ENCODE assay signal across 13 cellular contexts in genomic region chr5:133496631-133497030, GRCh38.
A peak's percentile ranks its signal among the peaks of the same experiment; 100 is the strongest.
DNase-seq lines count a peak whose midpoint lies in the region; ATAC-seq and TF ChIP-seq lines count a peak whose summit lies in the region.
"Had no signal": no experiment of that assay in that cellular context is flagged by ENCODE, and none has a peak within 500 bp of the region (broad histone marks: within the 10 kb centered on the region; RNA-seq: fewer than 3 reads in every experiment).

No MANE protein-coding gene starts in this region.

- H2AK5ac ChIP-seq in mesenchymal stem cell (ENCODE audit: low read length, severe bottlenecking), result no peak overlapping the region

- no peak overlapping the region for H3K4ac ChIP-seq in mesenchymal stem cell (ENCODE audit: low read depth in 1 of 2, low read length in 2 of 2)

- POLR2A ChIA-PET in T-cell (lab: Charles Lee), result no interaction called here

- no peak overlapping the region for H3K9ac ChIP-seq in mesenchymal stem cell (ENCODE audit: low read length)

- H2BK5ac ChIP-seq in mesenchymal stem cell (ENCODE audit: low read depth, low read length, poor library complexity, severe bottlenecking), result no peak overlapping the region

- H3K27ac ChIP-seq in caudate nucleus (ENCODE audit: low read depth, low read length) (peak overlapping the region; percentile 91), mesenchymal stem cell (ENCODE audit: low read length, poor library complexity, severe bottlenecking) (no peak overlapping the region)
- H3K27ac ChIP-seq: A549, C4-2B had no signal

- no peak overlapping the region for H4K91ac ChIP-seq in mesenchymal stem cell (ENCODE audit: low read length)

- no peak overlapping the region for H2BK12ac ChIP-seq in mesenchymal stem cell (ENCODE audit: low read length in 2 of 2)

- H3K9me3 ChIP-seq in mesenchymal stem cell (ENCODE audit: control insufficient read depth, low read length), result no peaks in the 10 kb centered on the region
- H3K9me3 ChIP-seq: A549, BE2C had no signal

- H3K23ac ChIP-seq in mesenchymal stem cell (ENCODE audit: low read length in 2 of 2), result no peak overlapping the region

- no peak overlapping the region for H2BK120ac ChIP-seq in mesenchymal stem cell (ENCODE audit: low read depth, low read length)

- no peak overlapping the region for H3K4me3 Mint-ChIP-seq in activated T-helper 2 cell treated with anti-CD3 and anti-CD28 coated beads, Interferon-gamma antibody, Interleukin-2, Interleukin-4, amounts not matched to agents 10 μg/mL and 5 μg/mL and 100 μg/mL, durations not matched to agents 14 hours and 24 hours and 36 hours (ENCODE audit: low read depth)
- H3K4me3 Mint-ChIP-seq in type B pancreatic cell (no peak overlapping the region), T-cell (no peak overlapping the region)
- no peak overlapping the region for H3K4me3 Mint-ChIP-seq in activated naive CD4-positive, alpha-beta T cell treated with anti-CD3 and anti-CD28 coated beads for 36 hours
- H3K4me3 Mint-ChIP-seq: CD4-positive, alpha-beta memory T cell had no signal

- no peaks in the 10 kb centered on the region for H3K9me3 Mint-ChIP-seq in activated T-helper 2 cell treated with anti-CD3 and anti-CD28 coated beads, Interferon-gamma antibody, Interleukin-2, Interleukin-4, amounts not matched to agents 10 μg/mL and 5 μg/mL and 100 μg/mL, durations not matched to agents 14 hours and 24 hours and 36 hours
- no peaks in the 10 kb centered on the region for H3K9me3 Mint-ChIP-seq in type B pancreatic cell
- H3K9me3 Mint-ChIP-seq in T-cell, result no peaks in the 10 kb centered on the region
- H3K9me3 Mint-ChIP-seq in activated naive CD4-positive, alpha-beta T cell treated with anti-CD3 and anti-CD28 coated beads for 36 hours, result peaks cover 2% of the 10 kb centered on the region

- H2AFZ ChIP-seq in mesenchymal stem cell (ENCODE audit: low read depth, low read length), result no peak overlapping the region

- no peak for DNase-seq in activated T-helper 2 cell treated with anti-CD3 and anti-CD28 coated beads, Interferon-gamma antibody, Interleukin-2, Interleukin-4, amounts not matched to agents 10 μg/mL and 5 μg/mL and 100 μg/mL, durations not matched to agents 14 hours and 24 hours and 36 hours (ENCODE audit: low spot score)
- DNase-seq in caudate nucleus (lab: John Stamatoyannopoulos, UW) (no peak), mesenchymal stem cell (no peak), type B pancreatic cell (ENCODE audit: extremely low spot score, unreplicated experiment) (peak; percentile 45), T-cell (no peak)
- DNase-seq in activated naive CD4-positive, alpha-beta T cell treated with anti-CD3 and anti-CD28 coated beads for 36 hours, result no peak
- DNase-seq: BE2C; CD4-positive, alpha-beta memory T cell; DMS79; H7 had no signal

- H3K36me3 ChIP-seq in mesenchymal stem cell (ENCODE audit: control insufficient read depth in 1 of 2, insufficient read depth in 2 of 2, low read depth in 1 of 2, low read length in 2 of 2), result no peaks in the 10 kb centered on the region
- H3K36me3 ChIP-seq: BE2C had no signal

- no peak for ATAC-seq in T-cell (replicated peaks in 1 of 4)
- ATAC-seq: A549, GM12878 had no signal

- H3K4me1 ChIP-seq in mesenchymal stem cell (ENCODE audit: control insufficient read depth, insufficient read depth, low read depth, low read length), result no peaks in the 10 kb centered on the region
- H3K4me1 ChIP-seq: A549, BE2C had no signal

- H3K4me1 Mint-ChIP-seq in activated T-helper 2 cell treated with anti-CD3 and anti-CD28 coated beads, Interferon-gamma antibody, Interleukin-2, Interleukin-4, amounts not matched to agents 10 μg/mL and 5 μg/mL and 100 μg/mL, durations not matched to agents 14 hours and 24 hours and 36 hours (ENCODE audit: low read depth), result peaks cover 18% of the 10 kb centered on the region
- H3K4me1 Mint-ChIP-seq in type B pancreatic cell (ENCODE audit: unreplicated experiment) (peaks cover 9% of the 10 kb centered on the region), T-cell (no peaks in the 10 kb centered on the region)
- no peaks in the 10 kb centered on the region for H3K4me1 Mint-ChIP-seq in activated naive CD4-positive, alpha-beta T cell treated with anti-CD3 and anti-CD28 coated beads for 36 hours (ENCODE audit: low read depth)
- H3K4me1 Mint-ChIP-seq: CD4-positive, alpha-beta memory T cell had no signal

- CTCF ChIA-PET in T-cell (lab: Charles Lee), result no interaction called here
- CTCF ChIA-PET in activated naive CD4-positive, alpha-beta T cell treated with anti-CD3 and anti-CD28 coated beads for 36 hours (lab: Charles Lee), result no interaction called here

- H3K4me3 ChIP-seq in mesenchymal stem cell (ENCODE audit: insufficient read depth in 1 of 2, low read depth in 1 of 2, low read length in 2 of 2), result no peak overlapping the region
- H3K4me3 ChIP-seq: A549, GM12878 had no signal

- H3K79me1 ChIP-seq in mesenchymal stem cell (replicated peaks; ENCODE audit: low read length, poor library complexity, severe bottlenecking), result no peaks in the 10 kb centered on the region

- H3K18ac ChIP-seq in mesenchymal stem cell (ENCODE audit: low read depth in 1 of 2, low read length in 2 of 2), result no peak overlapping the region

- H2BK15ac ChIP-seq in mesenchymal stem cell (ENCODE audit: low read depth, poor library complexity, severe bottlenecking), result peak overlapping the region; percentile 23

- H3K27ac Mint-ChIP-seq in activated T-helper 2 cell treated with anti-CD3 and anti-CD28 coated beads, Interferon-gamma antibody, Interleukin-2, Interleukin-4, amounts not matched to agents 10 μg/mL and 5 μg/mL and 100 μg/mL, durations not matched to agents 14 hours and 24 hours and 36 hours, result peak overlapping the region; percentile 83
- H3K27ac Mint-ChIP-seq in type B pancreatic cell, result no peak overlapping the region
- no peak overlapping the region for H3K27ac Mint-ChIP-seq in T-cell
- no peak overlapping the region for H3K27ac Mint-ChIP-seq in activated naive CD4-positive, alpha-beta T cell treated with anti-CD3 and anti-CD28 coated beads for 36 hours
- H3K27ac Mint-ChIP-seq: CD4-positive, alpha-beta memory T cell had no signal

- no peak for TF ChIP-seq CTCF in type B pancreatic cell (conservative IDR thresholded peaks at IDR 0.05)

- peaks cover under 1% of the 10 kb centered on the region for H3K27me3 Mint-ChIP-seq in activated T-helper 2 cell treated with anti-CD3 and anti-CD28 coated beads, Interferon-gamma antibody, Interleukin-2, Interleukin-4, amounts not matched to agents 10 μg/mL and 5 μg/mL and 100 μg/mL, durations not matched to agents 14 hours and 24 hours and 36 hours (ENCODE audit: low read depth)
- H3K27me3 Mint-ChIP-seq in type B pancreatic cell, result peaks cover 3% of the 10 kb centered on the region
- peaks cover 12 to 18% of the 10 kb centered on the region in 2 donors for H3K27me3 Mint-ChIP-seq in T-cell
- H3K27me3 Mint-ChIP-seq in activated naive CD4-positive, alpha-beta T cell treated with anti-CD3 and anti-CD28 coated beads for 36 hours (ENCODE audit: low read depth), result no peaks in the 10 kb centered on the region

- no peak overlapping the region for H3K4me2 ChIP-seq in mesenchymal stem cell (ENCODE audit: low read length, poor library complexity, severe bottlenecking)
- H3K4me2 ChIP-seq: A549 had no signal

- H3K36me3 Mint-ChIP-seq in activated T-helper 2 cell treated with anti-CD3 and anti-CD28 coated beads, Interferon-gamma antibody, Interleukin-2, Interleukin-4, amounts not matched to agents 10 μg/mL and 5 μg/mL and 100 μg/mL, durations not matched to agents 14 hours and 24 hours and 36 hours (ENCODE audit: low read depth), result no peaks in the 10 kb centered on the region
- H3K36me3 Mint-ChIP-seq in type B pancreatic cell (no peaks in the 10 kb centered on the region), T-cell (no peaks in the 10 kb centered on the region)
- H3K36me3 Mint-ChIP-seq in activated naive CD4-positive, alpha-beta T cell treated with anti-CD3 and anti-CD28 coated beads for 36 hours (ENCODE audit: low read depth), result no peaks in the 10 kb centered on the region
- H3K36me3 Mint-ChIP-seq: CD4-positive, alpha-beta memory T cell had no signal

- peaks cover 19 to 83% of the 10 kb centered on the region in 2 experiments for H3K27me3 ChIP-seq in mesenchymal stem cell (ENCODE audit: control insufficient read depth in 1 of 2, insufficient read depth in 1 of 2, low read length in 2 of 2)
- H3K27me3 ChIP-seq: BE2C had no signal

- H4K8ac ChIP-seq in mesenchymal stem cell (ENCODE audit: low read length), result no peak overlapping the region

- intact Hi-C loops in activated T-helper 2 cell treated with anti-CD3 and anti-CD28 coated beads, Interferon-gamma antibody, Interleukin-2, Interleukin-4, amounts not matched to agents 10 μg/mL and 5 μg/mL and 100 μg/mL, durations not matched to agents 14 hours and 24 hours and 36 hours (cut with micrococcal nuclease), result loop anchor here (5.0 kb wide), 1 partner anchor 36 kb away; no protein-coding TSS in a partner anchor
- intact Hi-C loops in activated naive CD4-positive, alpha-beta T cell treated with anti-CD3 and anti-CD28 coated beads for 36 hours (cut with micrococcal nuclease), result no loop called here

- 80% methylated on average over 7 of the region's 7 CpGs for WGBS in mesenchymal stem cell

- H3K14ac ChIP-seq in mesenchymal stem cell (ENCODE audit: low read length in 2 of 2), result no peak overlapping the region
